In genomic region chr5:143041972-143042770, GRCh38 we compare ENCODE assay signal across 12 cellular contexts.
DNase-seq lines count a peak whose midpoint lies in the region; ATAC-seq, FAIRE-seq and TF ChIP-seq lines count a peak whose summit lies in the region.
"Had no signal": no experiment of that assay in that cellular context is flagged by ENCODE, and none has a peak within 500 bp of the region (broad histone marks: within the 10 kb centered on the region; RNA-seq: fewer than 3 reads in every experiment).

No MANE protein-coding gene starts in this region.

- TF ChIP-seq CTCF in astrocyte (IDR thresholded peaks at IDR 0.05; ENCODE audit: insufficient read depth, low read depth, low read length), result no peak

- no peak overlapping the region for H2AFZ ChIP-seq in astrocyte (ENCODE audit: low read depth, low read length)

- no peak overlapping the region for H3K9ac ChIP-seq in astrocyte (ENCODE audit: low read length)

- peaks cover 6% of the 10 kb centered on the region for H3K9me3 Mint-ChIP-seq in astrocyte (ENCODE audit: unreplicated experiment)
- H3K9me3 Mint-ChIP-seq in activated T-cell treated with anti-CD3 and anti-CD28 coated beads, Interleukin-2, amount 50 U/mL, for 72 hours, result no peaks in the 10 kb centered on the region
- H3K9me3 Mint-ChIP-seq: naive thymus-derived CD8-positive, alpha-beta T cell had no signal

- H3K4me3 ChIP-seq in astrocyte (ENCODE audit: insufficient read depth, low read depth, low read length), result no peak overlapping the region
- H3K4me3 ChIP-seq: uterus had no signal

- no peak for ATAC-seq in activated T-cell treated with anti-CD3 and anti-CD28 coated beads, Interleukin-2, amount 50 U/mL, for 72 hours (replicated peaks in 1 of 2)
- ATAC-seq: naive thymus-derived CD8-positive, alpha-beta T cell had no signal

- H3K4me1 ChIP-seq in astrocyte (ENCODE audit: insufficient read depth, low read length), result peaks cover 8% of the 10 kb centered on the region
- H3K4me1 ChIP-seq: uterus had no signal

- no peak overlapping the region for H3K27ac Mint-ChIP-seq in astrocyte (ENCODE audit: unreplicated experiment)
- H3K27ac Mint-ChIP-seq in activated T-cell treated with anti-CD3 and anti-CD28 coated beads, Interleukin-2, amount 50 U/mL, for 72 hours, result no peak overlapping the region
- H3K27ac Mint-ChIP-seq: naive thymus-derived CD8-positive, alpha-beta T cell had no signal

- H3K4me3 Mint-ChIP-seq in astrocyte (ENCODE audit: unreplicated experiment), result no peak overlapping the region
- H3K4me3 Mint-ChIP-seq in activated T-cell treated with anti-CD3 and anti-CD28 coated beads, Interleukin-2, amount 50 U/mL, for 72 hours, result no peak overlapping the region
- H3K4me3 Mint-ChIP-seq: naive thymus-derived CD8-positive, alpha-beta T cell had no signal

- no peak for FAIRE-seq in astrocyte (lab: Jason Lieb, UNC)
- FAIRE-seq: endothelial cell of umbilical vein had no signal

- H3K79me2 ChIP-seq in astrocyte (ENCODE audit: insufficient read depth, low read length), result no peaks in the 10 kb centered on the region

- no peaks in the 10 kb centered on the region for H4K20me1 ChIP-seq in astrocyte (ENCODE audit: insufficient read depth, low read length)

- no peak overlapping the region for H3K27ac ChIP-seq in astrocyte (ENCODE audit: low read depth, low read length)
- H3K27ac ChIP-seq: uterus had no signal

- H3K27me3 ChIP-seq in astrocyte (ENCODE audit: insufficient read depth, low read length), result no peaks in the 10 kb centered on the region
- H3K27me3 ChIP-seq: uterus had no signal

- H3K36me3 Mint-ChIP-seq in astrocyte (ENCODE audit: low read depth, unreplicated experiment), result peaks cover 5% of the 10 kb centered on the region
- peaks cover 5 to 14% of the 10 kb centered on the region in 2 donors for H3K36me3 Mint-ChIP-seq in activated T-cell treated with anti-CD3 and anti-CD28 coated beads, Interleukin-2, amount 50 U/mL, for 72 hours (ENCODE audit: insufficient read depth in 2 of 2)

- H3K4me1 Mint-ChIP-seq in astrocyte (ENCODE audit: low read depth, unreplicated experiment), result peaks cover 16% of the 10 kb centered on the region
- H3K4me1 Mint-ChIP-seq in activated T-cell treated with anti-CD3 and anti-CD28 coated beads, Interleukin-2, amount 50 U/mL, for 72 hours (ENCODE audit: low read depth), result peaks cover 41% of the 10 kb centered on the region

- DNase-seq in COLO668 (lab: John Stamatoyannopoulos, UW; ENCODE audit: unreplicated experiment) (peak; percentile 29), LHCN-M2 (ENCODE audit: low read depth) (peak; percentile 49), astrocyte (ENCODE audit: low read depth) (peak; percentile 52), iris pigment epithelial cell (ENCODE audit: low read depth) (peak; percentile 61), amniotic stem cell (lab: John Stamatoyannopoulos, UW) (no peak), GM19238 (ENCODE audit: insufficient read length, low spot score) (no peak), H4 (ENCODE audit: low spot score) (no peak)
- DNase-seq in activated T-cell treated with anti-CD3 and anti-CD28 coated beads, Interleukin-2, amount 50 U/mL, for 72 hours, result no peak
- DNase-seq: AML-193; naive thymus-derived CD8-positive, alpha-beta T cell; uterus had no signal

- H3K27me3 Mint-ChIP-seq in astrocyte (ENCODE audit: low read depth, unreplicated experiment), result no peaks in the 10 kb centered on the region
- H3K27me3 Mint-ChIP-seq in activated T-cell treated with anti-CD3 and anti-CD28 coated beads, Interleukin-2, amount 50 U/mL, for 72 hours (ENCODE audit: low read depth), result no peaks in the 10 kb centered on the region
- H3K27me3 Mint-ChIP-seq: naive thymus-derived CD8-positive, alpha-beta T cell had no signal

- no peaks in the 10 kb centered on the region for H3K9me3 ChIP-seq in astrocyte (ENCODE audit: insufficient read depth, low read depth, low read length)
- H3K9me3 ChIP-seq: uterus had no signal

- H3K4me2 ChIP-seq in astrocyte (ENCODE audit: low read length), result no peak overlapping the region

- H3K36me3 ChIP-seq in astrocyte (ENCODE audit: insufficient read depth, low read length), result no peaks in the 10 kb centered on the region
- H3K36me3 ChIP-seq: uterus had no signal

Comparison
In these comparisons a context has a peak if more than half of its experiments do, and no peak if none do; other contexts are left out.
1. DNase-seq: peak in COLO668 (single experiment), LHCN-M2 (single experiment), astrocyte (single experiment) and iris pigment epithelial cell (single experiment); none in amniotic stem cell (single experiment), GM19238 (single experiment), activated T-cell treated with anti-CD3 and anti-CD28 coated beads, Interleukin-2, amount 50 U/mL, for 72 hours (0 of 2) and H4 (single experiment).